In genomic region chr15:93485438-93485837, GRCh38 we compare ENCODE assay signal across 19 cellular contexts.
DNase-seq lines count a peak whose midpoint lies in the region; ATAC-seq and TF ChIP-seq lines count a peak whose summit lies in the region.
"Had no signal": no experiment of that assay in that cellular context is flagged by ENCODE, and none has a peak within 500 bp of the region (broad histone marks: within the 10 kb centered on the region; RNA-seq: fewer than 3 reads in every experiment).

No MANE protein-coding gene starts in this region.

- intact Hi-C loops in MCF 10A (cut with micrococcal nuclease), result no loop called here
- intact Hi-C loops in mammary epithelial cell (cut with micrococcal nuclease), result no loop called here
- intact Hi-C loops in left ventricle myocardium inferior (cut with micrococcal nuclease), result no loop called here
- intact Hi-C loops in sigmoid colon (cut with DNase I), result no loop called here

- BruUV-seq in MCF 10A (replicated peaks; lab: Mats Ljungman, UMichigan), result no TSS peak
- BruUV-seq in mammary epithelial cell (replicated peaks; lab: Mats Ljungman, UMichigan), result no TSS peak

- H2AFZ ChIP-seq in mammary epithelial cell (ENCODE audit: low read depth, low read length), result no peak overlapping the region

- H3K4me3 ChIP-seq in mammary epithelial cell (replicated peaks in 1 of 3; ENCODE audit: insufficient read depth in 1 of 3, low read depth in 2 of 3, low read length in 3 of 3), result no peak overlapping the region
- no peak overlapping the region for H3K4me3 ChIP-seq in left ventricle myocardium inferior
- H3K4me3 ChIP-seq in sigmoid colon, result no peak overlapping the region
- H3K4me3 ChIP-seq: Peyer's patch had no signal

- H3K4me1 ChIP-seq in mammary epithelial cell (ENCODE audit: insufficient read depth, low read length), result no peaks in the 10 kb centered on the region
- peaks cover 29% of the 10 kb centered on the region for H3K4me1 ChIP-seq in left ventricle myocardium inferior
- H3K4me1 ChIP-seq in sigmoid colon, result no peaks in the 10 kb centered on the region
- H3K4me1 ChIP-seq: Peyer's patch had no signal

- H3K9me3 ChIP-seq in mammary epithelial cell (replicated peaks; ENCODE audit: insufficient read depth, low read length), result no peaks in the 10 kb centered on the region
- H3K9me3 ChIP-seq in left ventricle myocardium inferior (replicated peaks), result no peaks in the 10 kb centered on the region
- no peaks in the 10 kb centered on the region for H3K9me3 ChIP-seq in sigmoid colon
- H3K9me3 ChIP-seq: Peyer's patch had no signal

- POLR2A ChIA-PET in MCF 10A (lab: Yijun Ruan, JAX), result no interaction called here

- TF ChIP-seq POLR2A in sigmoid colon (IDR thresholded peaks at IDR 0.05), result no peak

- in situ Hi-C loops in mammary epithelial cell (cut with MboI; ENCODE audit: low sequenced_read_pairs in 2 of 2), result no loop called here

- H3K36me3 ChIP-seq in mammary epithelial cell (ENCODE audit: insufficient read depth, low read length) (no peaks in the 10 kb centered on the region), left ventricle myocardium inferior (no peaks in the 10 kb centered on the region), sigmoid colon (no peaks in the 10 kb centered on the region)
- H3K36me3 ChIP-seq: Peyer's patch had no signal

- peak overlapping the region; percentile 74 for H3K27ac Mint-ChIP-seq in MCF 10A (ENCODE audit: low read depth, unreplicated experiment)
- H3K27ac Mint-ChIP-seq: B cell; CD4-positive, alpha-beta T cell; HFFc6 had no signal

- H3K36me3 Mint-ChIP-seq in MCF 10A (ENCODE audit: insufficient read depth, unreplicated experiment), result no peaks in the 10 kb centered on the region

- H3K4me1 Mint-ChIP-seq in MCF 10A (ENCODE audit: insufficient read depth, unreplicated experiment), result peaks cover 13% of the 10 kb centered on the region
- H3K4me1 Mint-ChIP-seq: B cell had no signal

- ATAC-seq in HG02642 (IDR thresholded peaks at IDR 0.05; ENCODE audit: poor library complexity, unreplicated experiment) (no peak), HG02884 (IDR thresholded peaks at IDR 0.05; ENCODE audit: unreplicated experiment) (no peak)
- ATAC-seq: HepG2 had no signal

- dilution Hi-C loops in mammary epithelial cell (cut with HindIII; ENCODE audit: low sequenced_read_pairs), result no loop called here

- H3K4me3 Mint-ChIP-seq in MCF 10A (ENCODE audit: unreplicated experiment), result no peak overlapping the region
- H3K4me3 Mint-ChIP-seq: B cell; CD4-positive, alpha-beta T cell; HFFc6 had no signal

- no peak overlapping the region for H3K4me2 ChIP-seq in mammary epithelial cell (ENCODE audit: insufficient read depth, low read depth, low read length)

- H3K27me3 Mint-ChIP-seq in MCF 10A (ENCODE audit: insufficient read depth, unreplicated experiment), result no peaks in the 10 kb centered on the region
- H3K27me3 Mint-ChIP-seq: B cell; CD4-positive, alpha-beta T cell had no signal

- no peaks in the 10 kb centered on the region for H3K9me3 Mint-ChIP-seq in MCF 10A (ENCODE audit: unreplicated experiment)
- H3K9me3 Mint-ChIP-seq: CD4-positive, alpha-beta T cell had no signal

- TF ChIP-seq CTCF in MCF 10A (IDR thresholded peaks at IDR 0.05; ENCODE audit: unreplicated experiment) (no peak), mammary epithelial cell (conservative IDR thresholded peaks at IDR 0.05 in 1 of 2, IDR thresholded peaks at IDR 0.05 in 1 of 2; ENCODE audit: extremely low read depth in 1 of 2, insufficient read depth in 1 of 2, low read depth in 1 of 2, low read length in 2 of 2) (no peak), left ventricle myocardium inferior (IDR thresholded peaks at IDR 0.05; ENCODE audit: borderline replicate concordance) (no peak), sigmoid colon (IDR thresholded peaks at IDR 0.05) (no peak)

- DNase-seq in MCF 10A (ENCODE audit: unreplicated experiment), result no peak
- DNase-seq in mammary epithelial cell, result no peak
- peak; percentile 33 for DNase-seq in left ventricle myocardium inferior
- no peak for DNase-seq in sigmoid colon
- no peak for DNase-seq in T1000 (lab: John Stamatoyannopoulos, UW)
- DNase-seq in hippocampal formation (lab: John Stamatoyannopoulos, UW), result no peak
- DNase-seq: CD4-positive, alpha-beta T cell; HFFc6; KG1; NCI-H1694 treated with DMSO at 0.1 percent for 48 hours; NCI-H2107; NCI-H2227 treated with DMSO at 0.1 percent for 48 hours; NCI-H526; Peyer's patch had no signal

- no peak for TF ChIP-seq EP300 in sigmoid colon (IDR thresholded peaks at IDR 0.05)

- H3K79me2 ChIP-seq in mammary epithelial cell (ENCODE audit: insufficient read depth, low read length), result no peaks in the 10 kb centered on the region

- H3K27me3 ChIP-seq in mammary epithelial cell (ENCODE audit: insufficient read depth, low read length) (no peaks in the 10 kb centered on the region), left ventricle myocardium inferior (ENCODE audit: low read depth) (no peaks in the 10 kb centered on the region), sigmoid colon (no peaks in the 10 kb centered on the region)
- H3K27me3 ChIP-seq: Peyer's patch had no signal

- H4K20me1 ChIP-seq in mammary epithelial cell (ENCODE audit: insufficient read depth, low read length), result no peaks in the 10 kb centered on the region

- 60% methylated on average over 5 of the region's 5 CpGs for WGBS in mammary epithelial cell (ENCODE audit: low coverage, missing lambda C conversion rate)
- whole genome bisulfite sequencing in sigmoid colon, 2 donors, result 87 to 94% methylated on average over 5 of the region's 5 CpGs

- H3K27ac ChIP-seq in mammary epithelial cell (ENCODE audit: insufficient read depth, low read depth, low read length), result no peak overlapping the region
- H3K27ac ChIP-seq in left ventricle myocardium inferior (replicated peaks), result peak overlapping the region; percentile 75
- H3K27ac ChIP-seq in sigmoid colon, result peak overlapping the region in 3 of 4 donors; percentile 21 to 42 (median 39)
- H3K27ac ChIP-seq: 22Rv1, Peyer's patch had no signal

- CTCF ChIA-PET in MCF 10A (lab: Yijun Ruan, JAX) (no interaction called here), mammary epithelial cell (lab: Charles Lee; ENCODE audit: low non-redundant PET) (no interaction called here)

- H3K9ac ChIP-seq in mammary epithelial cell (ENCODE audit: insufficient read depth, low read length), result no peak overlapping the region
